Comparison of ENCODE assay signal across 22 cellular contexts in genomic region chr5:127660048-127660733, GRCh38. TPM values are rescaled to one million over a fixed set of nuclear protein-coding genes. Genes with fewer than 3 reads are reported as not detected.
DNase-seq lines count a peak whose midpoint lies in the region; ATAC-seq and TF ChIP-seq lines count a peak whose summit lies in the region.
"Had no signal": no experiment of that assay in that cellular context is flagged by ENCODE, and none has a peak within 500 bp of the region (broad histone marks: within the 10 kb centered on the region; RNA-seq: fewer than 3 reads in every experiment).

No MANE protein-coding gene starts in this region.

- H3K4me1 Mint-ChIP-seq in nephron: peaks cover 35% of the 10 kb centered on the region
- no peaks in the 10 kb centered on the region for H3K4me1 Mint-ChIP-seq in activated T-helper 17 cell treated with anti-CD3 and anti-CD28 coated beads, Interleukin-2, amount 50 U/mL, for 72 hours
- H3K4me1 Mint-ChIP-seq: stimulated activated memory B cell treated with anti-CD40 and anti-IgM and Interleukin-4, amounts not matched to agents 10 μg/mL and 1 μg/mL and 100 μg/mL, for 72 hours had no signal

- DNase-seq in NCI-H510A treated with DMSO at 0.1 percent for 48 hours (lab: John Stamatoyannopoulos, UW): peak; percentile 10
- no peak for DNase-seq in NCI-H510A (lab: John Stamatoyannopoulos, UW)
- peak; percentile 39 for DNase-seq in Right ventricle myocardium superior
- DNase-seq in testis: no peak
- no peak for DNase-seq in GM19238 (ENCODE audit: insufficient read length, low spot score)
- DNase-seq: activated naive CD4-positive, alpha-beta T cell treated with anti-CD3 and anti-CD28 coated beads for 36 hours; activated T-cell treated with anti-CD3 and anti-CD28 coated beads, Interleukin-2, amount 50 U/mL, for 4 hours; BE2C; Caco-2; effector CD4-positive, alpha-beta T cell; esophagus squamous epithelium; KBM-7; NCI-H1694 treated with DMSO at 0.1 percent for 48 hours; stimulated activated CD4-positive, alpha-beta T cell treated with anti-CD3 and anti-CD28 coated beads, Interleukin-1b, Interleukin-23, amount 100 ng/mL, for 48 hours; T-helper 9 cell had no signal

- intact Hi-C loops in Right ventricle myocardium superior (cut with DNase I): no loop called here
- intact Hi-C loops in testis (cut with DNase I; ENCODE audit: low total_unique reads): no loop called here

- no peak overlapping the region for H3K4me3 Mint-ChIP-seq in nephron
- H3K4me3 Mint-ChIP-seq in activated T-helper 17 cell treated with anti-CD3 and anti-CD28 coated beads, Interleukin-2, amount 50 U/mL, for 72 hours: no peak overlapping the region
- H3K4me3 Mint-ChIP-seq: activated naive CD4-positive, alpha-beta T cell treated with anti-CD3 and anti-CD28 coated beads for 36 hours; activated T-cell treated with anti-CD3 and anti-CD28 coated beads, Interleukin-2, amount 50 U/mL, for 4 hours; stimulated activated memory B cell treated with anti-CD40 and anti-IgM and Interleukin-4, amounts not matched to agents 10 μg/mL and 1 μg/mL and 100 μg/mL, for 72 hours had no signal

- peak overlapping the region; percentile 18 to 35 (median 24) for H3K27ac Mint-ChIP-seq in nephron
- H3K27ac Mint-ChIP-seq in activated T-helper 17 cell treated with anti-CD3 and anti-CD28 coated beads, Interleukin-2, amount 50 U/mL, for 72 hours: no peak overlapping the region
- H3K27ac Mint-ChIP-seq: activated naive CD4-positive, alpha-beta T cell treated with anti-CD3 and anti-CD28 coated beads for 36 hours; stimulated activated memory B cell treated with anti-CD40 and anti-IgM and Interleukin-4, amounts not matched to agents 10 μg/mL and 1 μg/mL and 100 μg/mL, for 72 hours had no signal

- no peak for TF ChIP-seq POLR2A in testis (IDR thresholded peaks at IDR 0.05)

- H3K27me3 Mint-ChIP-seq in nephron (ENCODE audit: low read depth): no peaks in the 10 kb centered on the region
- peaks cover 10% of the 10 kb centered on the region for H3K27me3 Mint-ChIP-seq in activated T-helper 17 cell treated with anti-CD3 and anti-CD28 coated beads, Interleukin-2, amount 50 U/mL, for 72 hours
- H3K27me3 Mint-ChIP-seq: stimulated activated memory B cell treated with anti-CD40 and anti-IgM and Interleukin-4, amounts not matched to agents 10 μg/mL and 1 μg/mL and 100 μg/mL, for 72 hours had no signal

- 28 to 58% methylated on average over 3 of the region's 3 CpGs for WGBS in testis, 2 donors

- H3K9me3 Mint-ChIP-seq in nephron: no peaks in the 10 kb centered on the region
- H3K9me3 Mint-ChIP-seq in activated T-helper 17 cell treated with anti-CD3 and anti-CD28 coated beads, Interleukin-2, amount 50 U/mL, for 72 hours: no peaks in the 10 kb centered on the region
- H3K9me3 Mint-ChIP-seq: activated naive CD4-positive, alpha-beta T cell treated with anti-CD3 and anti-CD28 coated beads for 36 hours; activated T-cell treated with anti-CD3 and anti-CD28 coated beads, Interleukin-2, amount 50 U/mL, for 4 hours; stimulated activated memory B cell treated with anti-CD40 and anti-IgM and Interleukin-4, amounts not matched to agents 10 μg/mL and 1 μg/mL and 100 μg/mL, for 72 hours had no signal

- ATAC-seq in Right ventricle myocardium superior (ENCODE audit: poor library complexity) (peak; percentile 79), HG02623 (IDR thresholded peaks at IDR 0.05; ENCODE audit: unreplicated experiment) (no peak)
- ATAC-seq in activated T-helper 17 cell treated with anti-CD3 and anti-CD28 coated beads, Interleukin-2, amount 50 U/mL, for 72 hours (replicated peaks): no peak
- ATAC-seq: activated T-cell treated with anti-CD3 and anti-CD28 coated beads, Interleukin-2, amount 50 U/mL, for 4 hours; stimulated activated memory B cell treated with anti-CD40 and anti-IgM and Interleukin-4, amounts not matched to agents 10 μg/mL and 1 μg/mL and 100 μg/mL, for 72 hours had no signal

- no peak overlapping the region for H3K4me3 ChIP-seq in testis
- H3K4me3 ChIP-seq: esophagus squamous epithelium, thoracic aorta had no signal

- H3K36me3 Mint-ChIP-seq in nephron (ENCODE audit: low read depth): no peaks in the 10 kb centered on the region
- no peaks in the 10 kb centered on the region for H3K36me3 Mint-ChIP-seq in activated T-helper 17 cell treated with anti-CD3 and anti-CD28 coated beads, Interleukin-2, amount 50 U/mL, for 72 hours (ENCODE audit: low read depth)
- H3K36me3 Mint-ChIP-seq: stimulated activated memory B cell treated with anti-CD40 and anti-IgM and Interleukin-4, amounts not matched to agents 10 μg/mL and 1 μg/mL and 100 μg/mL, for 72 hours had no signal

- H3K9me3 ChIP-seq in testis: no peaks in the 10 kb centered on the region
- H3K9me3 ChIP-seq: BE2C, Caco-2, esophagus squamous epithelium, thoracic aorta had no signal

- no peak for TF ChIP-seq CTCF in nephron (IDR thresholded peaks at IDR 0.05; ENCODE audit: unreplicated experiment in 3 of 3)
- TF ChIP-seq CTCF in testis (IDR thresholded peaks at IDR 0.05): no peak

- H3K27ac ChIP-seq in testis: peak overlapping the region; percentile 60 to 65
- H3K27ac ChIP-seq: esophagus squamous epithelium, thoracic aorta had no signal

- no peaks in the 10 kb centered on the region for H3K36me3 ChIP-seq in testis (ENCODE audit: low read depth, missing control alignments)
- H3K36me3 ChIP-seq: BE2C, esophagus squamous epithelium, thoracic aorta had no signal

- H3K4me1 ChIP-seq in testis: peaks cover 20% of the 10 kb centered on the region
- H3K4me1 ChIP-seq: BE2C, Caco-2 had no signal

- no peaks in the 10 kb centered on the region for H3K27me3 ChIP-seq in testis
- H3K27me3 ChIP-seq: esophagus squamous epithelium had no signal

RNA-seq across cellular contexts. Expression of gene CTXN3, which starts 11.3 kb away (rescaled TPM):
- not detected for total RNA-seq in Right ventricle myocardium superior
- under 1 TPM in 1 of 2 donors, not detected in 1; 0.24 TPM for total RNA-seq in testis
- polyA plus RNA-seq in testis (ENCODE audit: insufficient read depth, low read depth, low replicate concordance): 0.26 TPM
- total RNA-seq in activated T-helper 17 cell treated with anti-CD3 and anti-CD28 coated beads, Interleukin-2, amount 50 U/mL, for 72 hours: not detected
- total RNA-seq: activated naive CD4-positive, alpha-beta T cell treated with anti-CD3 and anti-CD28 coated beads for 36 hours; activated T-cell treated with anti-CD3 and anti-CD28 coated beads, Interleukin-2, amount 50 U/mL, for 4 hours; Caco-2; NCI-H460; RPMI7951; thoracic aorta had no signal

RNA-seq across cellular contexts. Expression of gene CCDC192, which starts 43.0 kb away (rescaled TPM):
- total RNA-seq in Right ventricle myocardium superior (not detected), testis (10 to 100 TPM in 1 of 2 donors, 1 to 10 TPM in 1; 7.8 to 12.9 TPM)
- 22.6 TPM for polyA plus RNA-seq in testis (ENCODE audit: insufficient read depth, low read depth, low replicate concordance)
- total RNA-seq in activated T-helper 17 cell treated with anti-CD3 and anti-CD28 coated beads, Interleukin-2, amount 50 U/mL, for 72 hours: not detected
- total RNA-seq: activated naive CD4-positive, alpha-beta T cell treated with anti-CD3 and anti-CD28 coated beads for 36 hours; activated T-cell treated with anti-CD3 and anti-CD28 coated beads, Interleukin-2, amount 50 U/mL, for 4 hours; Caco-2; esophagus squamous epithelium; NCI-H460; RPMI7951; thoracic aorta had no signal

Comparison
In these comparisons a context has a peak if more than half of its experiments do, and no peak if none do; other contexts are left out.
1. DNase-seq: peak in NCI-H510A treated with DMSO at 0.1 percent for 48 hours (single experiment) and Right ventricle myocardium superior (single experiment); none in NCI-H510A (single experiment), testis (single experiment) and GM19238 (single experiment).